In genomic region chr15:82986442-82986780, GRCh38 we compare ENCODE assay signal across 1 cellular context.
TF ChIP-seq lines count a peak whose summit lies in the region.

No MANE protein-coding gene starts in this region.

TF ChIP-seq in HCT116, 20 proteins besides CTCF, POLR2A, EP300 and RAD21 (continued from another document):
- TF ChIP-seq SP1 (IDR thresholded peaks at IDR 0.05; ENCODE audit: low read depth): no peak
- TF ChIP-seq REST (IDR thresholded peaks at IDR 0.05; ENCODE audit: low read depth): no peak
- no peak for TF ChIP-seq FOSL1 (IDR thresholded peaks at IDR 0.05; ENCODE audit: low read depth)
- no peak for TF ChIP-seq EZH2 (IDR thresholded peaks at IDR 0.05)
- no peak for TF ChIP-seq ELF1 (IDR thresholded peaks at IDR 0.05; ENCODE audit: borderline replicate concordance, low read depth)
- no peak for TF ChIP-seq TCF7L2 (IDR thresholded peaks at IDR 0.05; ENCODE audit: borderline replicate concordance, extremely low read depth, insufficient read depth, insufficient read length)
- TF ChIP-seq SIN3A (IDR thresholded peaks at IDR 0.05; ENCODE audit: low read depth): no peak; the same call in 1 of the 2 replicates
- no peak for TF ChIP-seq ZNF274 (IDR thresholded peaks at IDR 0.05; ENCODE audit: low read depth, low read length)
- no peak for TF ChIP-seq EZH2phosphoT487 (IDR thresholded peaks at IDR 0.05; ENCODE audit: borderline replicate concordance)
